Comparison of ENCODE assay signal across 20 cellular contexts in genomic region chr7:142168746-142169145, GRCh38. TPM values are rescaled to one million over a fixed set of nuclear protein-coding genes. Genes with fewer than 3 reads are reported as not detected.
DNase-seq lines count a peak whose midpoint lies in the region; ATAC-seq and TF ChIP-seq lines count a peak whose summit lies in the region.
"Had no signal": no experiment of that assay in that cellular context is flagged by ENCODE, and none has a peak within 500 bp of the region (broad histone marks: within the 10 kb centered on the region; RNA-seq: fewer than 3 reads in every experiment).

No MANE protein-coding gene starts in this region.

- no peak overlapping the region for H3K4me3 ChIP-seq in GM23338
- H3K4me3 ChIP-seq in mammary epithelial cell (replicated peaks in 1 of 3; ENCODE audit: insufficient read depth in 1 of 3, low read depth in 2 of 3, low read length in 3 of 3): no peak overlapping the region
- H3K4me3 ChIP-seq: sigmoid colon had no signal

- no peak overlapping the region for H2AFZ ChIP-seq in GM23338
- no peak overlapping the region for H2AFZ ChIP-seq in mammary epithelial cell (ENCODE audit: low read depth, low read length)

- H3K27me3 Mint-ChIP-seq in GM23338 (ENCODE audit: insufficient read depth, low read depth, poor library complexity): peaks cover 1% of the 10 kb centered on the region
- H3K27me3 Mint-ChIP-seq: activated naive CD8-positive, alpha-beta T cell; central memory CD8-positive, alpha-beta T cell had no signal

- no peaks in the 10 kb centered on the region for H3K4me1 Mint-ChIP-seq in GM23338
- H3K4me1 Mint-ChIP-seq: central memory CD8-positive, alpha-beta T cell had no signal

- dilution Hi-C loops in mammary epithelial cell (cut with HindIII; ENCODE audit: low sequenced_read_pairs): no loop called here

- WGBS in mammary epithelial cell (ENCODE audit: low coverage, missing lambda C conversion rate): 63% methylated on average over 2 of the region's 2 CpGs

- CTCF ChIA-PET in mammary epithelial cell (lab: Charles Lee; ENCODE audit: low non-redundant PET): no interaction called here

- no peaks in the 10 kb centered on the region for H3K9me3 ChIP-seq in mammary epithelial cell (replicated peaks; ENCODE audit: insufficient read depth, low read length)
- H3K9me3 ChIP-seq: Caco-2, sigmoid colon had no signal

- no peaks in the 10 kb centered on the region for H3K9me2 ChIP-seq in GM23338 (ENCODE audit: insufficient read depth)

- no peaks in the 10 kb centered on the region for H3F3A ChIP-seq in GM23338 (replicated peaks; ENCODE audit: low read depth)

- no peak overlapping the region for H3K4me3 Mint-ChIP-seq in GM23338
- H3K4me3 Mint-ChIP-seq: activated naive CD8-positive, alpha-beta T cell; central memory CD8-positive, alpha-beta T cell; effector memory CD8-positive, alpha-beta T cell had no signal

- DNase-seq in GM23338 (ENCODE audit: low spot score): no peak
- peak; percentile 18 for DNase-seq in mammary epithelial cell
- DNase-seq in left kidney (ENCODE audit: low read depth, low spot score): peak; percentile 68
- DNase-seq in NOMO-1 treated with DMSO at 0.1 percent for 48 hours (lab: John Stamatoyannopoulos, UW; ENCODE audit: unreplicated experiment): no peak
- no peak for DNase-seq in pons (ENCODE audit: low spot score)
- DNase-seq in HUDEP-2 (lab: John Stamatoyannopoulos, UW; ENCODE audit: unreplicated experiment in 76 of 76): no peak
- DNase-seq in glomerular visceral epithelial cell (ENCODE audit: extremely low spot score): no peak
- DNase-seq: activated CD4-positive, alpha-beta T cell treated with anti-CD3 and anti-CD28 coated beads, Interleukin-2, amount 50 U/mL, for 1 hour; activated T-cell treated with anti-CD3 and anti-CD28 coated beads, Interleukin-2, amount 50 U/mL, for 48 hours; effector memory CD8-positive, alpha-beta T cell; mesenchymal stem cell; NCI-H2029; NCI-H510A; sigmoid colon; stimulated activated CD4-positive, alpha-beta T cell treated with anti-CD3 and anti-CD28 coated beads, Interleukin-2, amount 100 ng/mL, for 48 hours; substantia nigra had no signal

- in situ Hi-C loops in mammary epithelial cell (cut with MboI; ENCODE audit: low sequenced_read_pairs in 2 of 2): no loop called here

- no peak overlapping the region for H3K4me2 ChIP-seq in GM23338
- H3K4me2 ChIP-seq in mammary epithelial cell (ENCODE audit: insufficient read depth, low read depth, low read length): no peak overlapping the region

- H3K9me3 Mint-ChIP-seq in GM23338: no peaks in the 10 kb centered on the region
- H3K9me3 Mint-ChIP-seq: central memory CD8-positive, alpha-beta T cell had no signal

- TF ChIP-seq CTCF in GM23338 (conservative IDR thresholded peaks at IDR 0.05; ENCODE audit: low read depth in 2 of 2): no peak
- TF ChIP-seq CTCF in mammary epithelial cell (conservative IDR thresholded peaks at IDR 0.05 in 1 of 2, IDR thresholded peaks at IDR 0.05 in 1 of 2; ENCODE audit: extremely low read depth in 1 of 2, insufficient read depth in 1 of 2, low read depth in 1 of 2, low read length in 2 of 2): no peak

- intact Hi-C loops in mammary epithelial cell (cut with micrococcal nuclease): no loop called here

- H3K27ac Mint-ChIP-seq in GM23338: no peak overlapping the region
- H3K27ac Mint-ChIP-seq: activated naive CD8-positive, alpha-beta T cell; effector memory CD8-positive, alpha-beta T cell had no signal

- no peaks in the 10 kb centered on the region for H3K27me3 ChIP-seq in GM23338 (ENCODE audit: insufficient read depth)
- H3K27me3 ChIP-seq in mammary epithelial cell (ENCODE audit: insufficient read depth, low read length): no peaks in the 10 kb centered on the region
- H3K27me3 ChIP-seq: sigmoid colon had no signal

- H3K36me3 Mint-ChIP-seq in GM23338 (ENCODE audit: low read depth): no peaks in the 10 kb centered on the region
- H3K36me3 Mint-ChIP-seq: activated naive CD8-positive, alpha-beta T cell had no signal

- H3K27ac ChIP-seq in GM23338 (ENCODE audit: low read depth) (no peak overlapping the region), mammary epithelial cell (ENCODE audit: insufficient read depth, low read depth, low read length) (no peak overlapping the region)
- H3K27ac ChIP-seq: sigmoid colon had no signal

- H3K9ac ChIP-seq in mammary epithelial cell (ENCODE audit: insufficient read depth, low read length): no peak overlapping the region

- no TSS peak for BruUV-seq in mammary epithelial cell (replicated peaks; lab: Mats Ljungman, UMichigan)

- H4K20me1 ChIP-seq in GM23338 (replicated peaks; ENCODE audit: insufficient read depth): no peaks in the 10 kb centered on the region
- H4K20me1 ChIP-seq in mammary epithelial cell (ENCODE audit: insufficient read depth, low read length): no peaks in the 10 kb centered on the region

- H3K36me3 ChIP-seq in GM23338 (ENCODE audit: insufficient read depth) (no peaks in the 10 kb centered on the region; the same call in 1 of the 2 replicates), mammary epithelial cell (ENCODE audit: insufficient read depth, low read length) (no peaks in the 10 kb centered on the region)
- H3K36me3 ChIP-seq: sigmoid colon had no signal

- H3K79me2 ChIP-seq in GM23338 (replicated peaks; ENCODE audit: insufficient read depth) (no peaks in the 10 kb centered on the region), mammary epithelial cell (ENCODE audit: insufficient read depth, low read length) (no peaks in the 10 kb centered on the region)

- no peak for ATAC-seq in GM23338
- ATAC-seq: effector memory CD8-positive, alpha-beta T cell had no signal

- H3K4me1 ChIP-seq in GM23338 (ENCODE audit: insufficient read depth): no peaks in the 10 kb centered on the region
- no peaks in the 10 kb centered on the region for H3K4me1 ChIP-seq in mammary epithelial cell (ENCODE audit: insufficient read depth, low read length)
- H3K4me1 ChIP-seq: Caco-2, sigmoid colon had no signal

TF ChIP-seq in GM23338, 12 proteins besides CTCF, POLR2A, EP300 and RAD21 (continues in another document):
- TF ChIP-seq ZNF114 (CRISPR knock-in tag; IDR thresholded peaks at IDR 0.05) (no peak), NANOG (IDR thresholded peaks at IDR 0.05; ENCODE audit: borderline replicate concordance) (no peak), STAT1 (IDR thresholded peaks at IDR 0.05; ENCODE audit: unreplicated experiment) (no peak), REST (IDR thresholded peaks at IDR 0.05; ENCODE audit: unreplicated experiment) (peak; percentile 75)

TF ChIP-seq in PFSK-1, 5 proteins besides CTCF, POLR2A, EP300 and RAD21:
- TF ChIP-seq POLR2AphosphoS5 (IDR thresholded peaks at IDR 0.05; ENCODE audit: low read depth, low read length): no peak
- no peak for TF ChIP-seq FOXP2 (optimal IDR thresholded peaks at IDR 0.05; ENCODE audit: borderline replicate concordance, extremely low read depth, extremely low read length, insufficient read depth)
- TF ChIP-seq SIN3A (IDR thresholded peaks at IDR 0.05; ENCODE audit: borderline replicate concordance, insufficient read depth, low read length): no peak
- TF ChIP-seq REST (IDR thresholded peaks at IDR 0.05; ENCODE audit: insufficient read depth in 1 of 2, low read depth in 2 of 2, low read length in 2 of 2): peak; percentile 58 to 93; a peak in 3 of 4 replicates
TF ChIP-seq in PFSK-1: peak in this region for 1.

RNA-seq across cellular contexts. Expression of gene MGAM2, which starts 57.2 kb away (rescaled TPM):
- total RNA-seq in GM23338 (2014; rRNA removed; shearing (Covaris generic)): 0.07 TPM in 1 of 2 replicates, not detected in the other
- polyA plus RNA-seq in GM23338 (2016; fragmentation: Nextera tagmentation; extraction: Ambion mirVana): not detected in 2 replicates
- not detected for polyA plus RNA-seq in PFSK-1 (2012; ENCODE audit: insufficient read length, low read depth)
- total RNA-seq in mammary epithelial cell: 1 to 10 TPM in 1 of 2 donors, not detected in 1; 1.3 TPM
- polyA plus RNA-seq in mammary epithelial cell: 0.03 TPM
- polyA minus RNA-seq in mammary epithelial cell: not detected

Comparison
In these comparisons a context has a peak if more than half of its experiments do, and no peak if none do; other contexts are left out.
1. DNase-seq: peak in mammary epithelial cell (single experiment) and left kidney (single experiment); none in GM23338 (single experiment), NOMO-1 treated with DMSO at 0.1 percent for 48 hours (single experiment), pons (single experiment), HUDEP-2 (0 of 76) and glomerular visceral epithelial cell (single experiment).